Comparison of ENCODE assay signal across 12 cellular contexts in genomic region chr22:42716221-42716620, GRCh38. TPM values are rescaled to one million over a fixed set of nuclear protein-coding genes. Genes with fewer than 3 reads are reported as not detected.
DNase-seq lines count a peak whose midpoint lies in the region; ATAC-seq and TF ChIP-seq lines count a peak whose summit lies in the region.
"Had no signal": no experiment of that assay in that cellular context is flagged by ENCODE, and none has a peak within 500 bp of the region (broad histone marks: within the 10 kb centered on the region; RNA-seq: fewer than 3 reads in every experiment).

No MANE protein-coding gene starts in this region.

- H3K14ac ChIP-seq in mesenchymal stem cell (ENCODE audit: low read length in 2 of 2): no peak overlapping the region

- no peak overlapping the region for H2BK15ac ChIP-seq in mesenchymal stem cell (ENCODE audit: low read depth, poor library complexity, severe bottlenecking)

- no peak overlapping the region for H2AK5ac ChIP-seq in mesenchymal stem cell (ENCODE audit: low read length, severe bottlenecking)

- H2BK12ac ChIP-seq in mesenchymal stem cell (ENCODE audit: low read length in 2 of 2): peak overlapping the region in 1 of 2 experiments; percentile 6

- H3K27me3 Mint-ChIP-seq in T-helper 17 cell: peaks cover 65% of the 10 kb centered on the region

- no peak overlapping the region for H3K27ac Mint-ChIP-seq in T-helper 17 cell
- H3K27ac Mint-ChIP-seq: activated T-helper 1 cell treated with anti-CD3 and anti-CD28 coated beads, Interleukin-12 subunit alpha, Interleukin-12 subunit beta, Interleukin-2, Interleukin-4 antibody, amounts not matched to agents 30 ng/mL and 10 ng/mL and 1 ng/mL, durations not matched to agents 14 hours and 24 hours and 36 hours had no signal

- H3K18ac ChIP-seq in mesenchymal stem cell (ENCODE audit: low read depth in 1 of 2, low read length in 2 of 2): peak overlapping the region; percentile 3 to 14

- peak overlapping the region; percentile 84 for H3K4me2 ChIP-seq in MM.1S (ENCODE audit: low read depth, low read length)
- H3K4me2 ChIP-seq in mesenchymal stem cell (ENCODE audit: low read length, poor library complexity, severe bottlenecking): no peak overlapping the region
- H3K4me2 ChIP-seq: smooth muscle cell had no signal

- H3K4me1 ChIP-seq in MM.1S (ENCODE audit: low read length): peaks cover 23% of the 10 kb centered on the region
- peaks cover 36% of the 10 kb centered on the region for H3K4me1 ChIP-seq in mesenchymal stem cell (ENCODE audit: control insufficient read depth, insufficient read depth, low read depth, low read length)

- H3K4me3 Mint-ChIP-seq in T-helper 17 cell: no peak overlapping the region
- H3K4me3 Mint-ChIP-seq: activated T-helper 1 cell treated with anti-CD3 and anti-CD28 coated beads, Interleukin-12 subunit alpha, Interleukin-12 subunit beta, Interleukin-2, Interleukin-4 antibody, amounts not matched to agents 30 ng/mL and 10 ng/mL and 1 ng/mL, durations not matched to agents 14 hours and 24 hours and 36 hours had no signal

- no peak overlapping the region for H2BK5ac ChIP-seq in mesenchymal stem cell (ENCODE audit: low read depth, low read length, poor library complexity, severe bottlenecking)

- H3K79me1 ChIP-seq in mesenchymal stem cell (replicated peaks; ENCODE audit: low read length, poor library complexity, severe bottlenecking): peaks cover 22% of the 10 kb centered on the region

- H4K8ac ChIP-seq in mesenchymal stem cell (ENCODE audit: low read length): no peak overlapping the region

- H3K4me3 ChIP-seq in MM.1S (ENCODE audit: low read length): no peak overlapping the region
- no peak overlapping the region for H3K4me3 ChIP-seq in mesenchymal stem cell (ENCODE audit: insufficient read depth in 1 of 2, low read depth in 1 of 2, low read length in 2 of 2)
- H3K4me3 ChIP-seq: smooth muscle cell had no signal

- H3K9me3 ChIP-seq in MM.1S (replicated peaks; ENCODE audit: insufficient read depth, low read length) (no peaks in the 10 kb centered on the region), mesenchymal stem cell (ENCODE audit: control insufficient read depth, low read length) (no peaks in the 10 kb centered on the region), T-helper 17 cell (ENCODE audit: control insufficient read depth, low read length, poor library complexity, severe bottlenecking) (no peaks in the 10 kb centered on the region)

- WGBS in mesenchymal stem cell: 87% methylated on average over 6 of the region's 6 CpGs

- H3K27me3 ChIP-seq in MM.1S (replicated peaks; ENCODE audit: insufficient read depth, low read length) (peaks cover 16% of the 10 kb centered on the region), mesenchymal stem cell (ENCODE audit: control insufficient read depth in 1 of 2, insufficient read depth in 1 of 2, low read length in 2 of 2) (no peaks in the 10 kb centered on the region)

- H3K27ac ChIP-seq in MM.1S (ENCODE audit: low read length) (peak overlapping the region; percentile 85), mesenchymal stem cell (ENCODE audit: low read length, poor library complexity, severe bottlenecking) (peak overlapping the region; percentile 29)
- H3K27ac ChIP-seq: WERI-Rb-1 had no signal

- peaks cover 20% of the 10 kb centered on the region for H3F3A ChIP-seq in MM.1S (ENCODE audit: insufficient read depth, low read length)

- no peak overlapping the region for H3K4ac ChIP-seq in mesenchymal stem cell (ENCODE audit: low read depth in 1 of 2, low read length in 2 of 2)

- H3K9me2 ChIP-seq in MM.1S (replicated peaks; ENCODE audit: insufficient read depth, low read length): no peaks in the 10 kb centered on the region

- no peak overlapping the region for H3K23ac ChIP-seq in mesenchymal stem cell (ENCODE audit: low read length in 2 of 2)

- peaks cover 19% of the 10 kb centered on the region for H3K4me1 Mint-ChIP-seq in T-helper 17 cell

- H2AFZ ChIP-seq in MM.1S (ENCODE audit: low read length) (peak overlapping the region; percentile 40; the same call in 1 of the 2 replicates), mesenchymal stem cell (ENCODE audit: low read depth, low read length) (no peak overlapping the region)

- no peaks in the 10 kb centered on the region for H3K79me2 ChIP-seq in MM.1S (ENCODE audit: low read length)

- H4K20me1 ChIP-seq in MM.1S (ENCODE audit: insufficient read depth, low read length): no peaks in the 10 kb centered on the region

- peaks cover 10% of the 10 kb centered on the region for H3K36me3 Mint-ChIP-seq in T-helper 17 cell (ENCODE audit: low read depth)

- H4K91ac ChIP-seq in mesenchymal stem cell (ENCODE audit: low read length): no peak overlapping the region

- no peak for TF ChIP-seq CTCF in MM.1S (IDR thresholded peaks at IDR 0.05; ENCODE audit: low read length)

- DNase-seq in MM.1S: peak; percentile 36
- DNase-seq in mesenchymal stem cell: no peak
- no peak for DNase-seq in stimulated activated CD4-positive, alpha-beta T cell treated with anti-CD3 and anti-CD28 coated beads, Interleukin-4, amount 100 ng/mL, for 1 hour
- DNase-seq in T-helper 17 cell: no peak
- no peak for DNase-seq in NCI-H2196 (lab: John Stamatoyannopoulos, UW; ENCODE audit: unreplicated experiment)
- DNase-seq in KBM-7: no peak
- DNase-seq: PC-3, WERI-Rb-1 had no signal

- H3K9ac ChIP-seq in MM.1S (ENCODE audit: low read length) (peak overlapping the region; percentile 28; the same call in 1 of the 2 replicates), mesenchymal stem cell (ENCODE audit: low read length) (no peak overlapping the region)

- peak; percentile 30 for ATAC-seq in GM18511 (IDR thresholded peaks at IDR 0.05; ENCODE audit: unreplicated experiment)
- peak; percentile 21 for ATAC-seq in GM21825 (IDR thresholded peaks at IDR 0.05; ENCODE audit: unreplicated experiment)
- ATAC-seq in T-helper 17 cell: no peak
- ATAC-seq: PC-3 had no signal

- in situ Hi-C loops in KBM-7 (cut with MboI; ENCODE audit: low pct_unique_long_range_greater_than_20kb, low sequenced_read_pairs): no loop called here

- H2BK120ac ChIP-seq in mesenchymal stem cell (ENCODE audit: low read depth, low read length): no peak overlapping the region

- H3K36me3 ChIP-seq in MM.1S (replicated peaks; ENCODE audit: insufficient read depth, low read length): no peaks in the 10 kb centered on the region
- peaks cover 8 to 37% of the 10 kb centered on the region in 2 experiments for H3K36me3 ChIP-seq in mesenchymal stem cell (ENCODE audit: control insufficient read depth in 1 of 2, insufficient read depth in 2 of 2, low read depth in 1 of 2, low read length in 2 of 2)
- H3K36me3 ChIP-seq: WERI-Rb-1 had no signal

RNA-seq across cellular contexts. Expression of gene A4GALT, which starts 4.4 kb away (rescaled TPM):
- polyA plus RNA-seq in mesenchymal stem cell (2013, experiment 1 of 2): 10.1 TPM
- 9.6 TPM for polyA plus RNA-seq in mesenchymal stem cell (2013, experiment 2 of 2)
- total RNA-seq in T-helper 17 cell: not detected
- total RNA-seq: activated T-helper 1 cell treated with anti-CD3 and anti-CD28 coated beads, Interleukin-12 subunit alpha, Interleukin-12 subunit beta, Interleukin-2, Interleukin-4 antibody, amounts not matched to agents 30 ng/mL and 10 ng/mL and 1 ng/mL, durations not matched to agents 14 hours and 24 hours and 36 hours had no signal
